27 cellular contexts compared by ENCODE assay signal in the genomic region with DNA sequence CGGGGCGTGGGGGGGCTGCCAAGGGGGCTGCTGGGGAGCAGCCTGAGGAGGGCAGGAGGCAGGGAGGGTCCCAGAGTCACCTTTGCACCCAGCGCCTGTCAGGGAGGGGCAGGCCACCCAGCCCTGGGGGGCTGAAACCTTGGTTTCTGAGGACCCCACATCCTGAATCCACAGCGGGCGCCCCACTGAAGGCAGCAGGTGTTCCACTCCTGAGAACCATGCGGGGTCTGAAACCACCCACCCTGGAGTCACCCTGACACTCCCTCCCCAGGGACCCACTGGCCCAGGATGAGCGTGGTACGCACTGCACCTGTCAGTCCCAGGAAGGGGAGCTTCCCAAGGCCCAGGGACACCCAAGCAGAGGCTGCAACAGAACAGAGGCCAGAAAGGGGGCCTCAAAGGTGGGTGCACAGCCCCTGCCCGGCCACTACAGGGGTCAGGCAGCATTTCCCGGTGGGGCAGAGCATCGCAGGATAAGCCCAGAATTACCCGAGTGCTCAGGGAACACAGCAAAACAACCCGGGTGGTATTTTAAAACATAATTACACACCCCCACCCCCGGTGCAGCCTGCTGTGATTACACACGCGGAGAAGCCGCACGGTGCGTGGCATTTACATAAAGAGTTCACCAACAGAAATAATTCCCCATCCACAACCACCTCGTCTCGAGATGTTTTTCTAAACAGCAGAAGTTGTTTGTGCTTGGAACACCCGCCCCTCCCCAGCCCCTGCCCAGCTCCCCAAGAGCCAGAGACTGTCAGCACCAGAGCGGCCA. TPM values are rescaled to one million over a fixed set of nuclear protein-coding genes. Genes with fewer than 3 reads are reported as not detected.
DNase-seq lines count a peak whose midpoint lies in the region; ATAC-seq and TF ChIP-seq lines count a peak whose summit lies in the region.
"Had no signal": no experiment of that assay in that cellular context is flagged by ENCODE, and none has a peak within 500 bp of the region (broad histone marks: within the 10 kb centered on the region; RNA-seq: fewer than 3 reads in every experiment).

No MANE protein-coding gene starts in this region.

- intact Hi-C loops in Right ventricle myocardium inferior (cut with DNase I) (no loop called here), Right ventricle myocardium superior (cut with DNase I) (no loop called here), sigmoid colon (cut with DNase I) (no loop called here)

- DNase-seq in Right ventricle myocardium inferior (ENCODE audit: missing footprints) (peak; percentile 62), Right ventricle myocardium superior (no peak), endodermal cell (peak; percentile 37), sigmoid colon (peak; percentile 47), activated gamma-delta T cell treated with Interleukin-2 at 50 U/mL for 16 hours (no peak), NCI-H128 (lab: John Stamatoyannopoulos, UW; ENCODE audit: unreplicated experiment) (no peak), AG08396 (ENCODE audit: low spot score) (no peak)
- DNase-seq: activated CD4-positive, alpha-beta T cell treated with anti-CD3 and anti-CD28 coated beads for 4 hours; activated T-cell treated with anti-CD3 and anti-CD28 coated beads, Interleukin-2, amount 50 U/mL, for 48 hours; midbrain; naive B cell; NCI-H1930; NCI-H524 treated with DMSO at 0.1 percent for 48 hours; nucleus accumbens; SIG-M5; stimulated activated naive B cell treated with anti-CD40 and anti-IgM and Interleukin-4, amounts not matched to agents 10 μg/mL and 1 μg/mL and 100 μg/mL, for 72 hours; substantia nigra; SW 1271 had no signal

- CTCF ChIA-PET in HEK293 (lab: Yijun Ruan, JAX), result no interaction called here

- H3K36me3 ChIP-seq in HEK293 (ENCODE audit: control insufficient read depth in 2 of 2, insufficient read depth in 1 of 2, low read length in 2 of 2), result peaks cover 0 to 16% of the 10 kb centered on the region in 2 experiments; a peak in 1 of 3 replicates
- H3K36me3 ChIP-seq in endodermal cell (ENCODE audit: control insufficient read depth, insufficient read depth, low read length), result no peaks in the 10 kb centered on the region
- peaks cover 0 to 37% (median 7%) of the 10 kb centered on the region in 4 donors for H3K36me3 ChIP-seq in sigmoid colon

- no peak for TF ChIP-seq CTCF in HEK293 (tag by site-specific recombination; IDR thresholded peaks at IDR 0.05)
- TF ChIP-seq CTCF in endodermal cell (conservative IDR thresholded peaks at IDR 0.05), result no peak
- TF ChIP-seq CTCF in sigmoid colon (IDR thresholded peaks at IDR 0.05), result no peak

- no peaks in the 10 kb centered on the region for H3K9me3 Mint-ChIP-seq in endodermal cell
- H3K9me3 Mint-ChIP-seq: central memory CD8-positive, alpha-beta T cell; dendritic cell treated with granulocyte-macrophage colony-stimulating factor and Interleukin-4, amounts not matched to agents 40 ng/mL and 50 ng/mL, for 4 days; GM23338; naive B cell had no signal

- POLR2A ChIA-PET in HEK293 (lab: Yijun Ruan, JAX), result interaction anchor here (1.3 kb wide), 1 partner anchor 26 kb away, joined by 3 read pairs; no protein-coding TSS in a partner anchor

- H3K27me3 ChIP-seq in endodermal cell (ENCODE audit: control insufficient read depth, insufficient read depth, low read length, poor library complexity, severe bottlenecking) (no peaks in the 10 kb centered on the region), sigmoid colon (no peaks in the 10 kb centered on the region)
- H3K27me3 ChIP-seq: upper lobe of left lung had no signal

- H3K4me3 Mint-ChIP-seq in endodermal cell, result no peak overlapping the region
- H3K4me3 Mint-ChIP-seq: central memory CD8-positive, alpha-beta T cell; dendritic cell treated with granulocyte-macrophage colony-stimulating factor and Interleukin-4, amounts not matched to agents 40 ng/mL and 50 ng/mL, for 4 days; GM23338; naive B cell; stimulated activated naive B cell treated with anti-CD40 and anti-IgM and Interleukin-4, amounts not matched to agents 10 μg/mL and 1 μg/mL and 100 μg/mL, for 72 hours had no signal

- H3K9me3 ChIP-seq in HEK293 (ENCODE audit: control insufficient read depth, insufficient read depth, low read depth, low read length) (no peaks in the 10 kb centered on the region), endodermal cell (ENCODE audit: control insufficient read depth, low read length) (no peaks in the 10 kb centered on the region), sigmoid colon (no peaks in the 10 kb centered on the region)
- H3K9me3 ChIP-seq: Caco-2, upper lobe of left lung had no signal

- H3K27me3 Mint-ChIP-seq in endodermal cell (ENCODE audit: insufficient read depth), result peaks cover 4% of the 10 kb centered on the region
- H3K27me3 Mint-ChIP-seq: central memory CD8-positive, alpha-beta T cell; dendritic cell treated with granulocyte-macrophage colony-stimulating factor and Interleukin-4, amounts not matched to agents 40 ng/mL and 50 ng/mL, for 4 days had no signal

- H3K27ac Mint-ChIP-seq in endodermal cell, result no peak overlapping the region
- H3K27ac Mint-ChIP-seq: dendritic cell treated with granulocyte-macrophage colony-stimulating factor and Interleukin-4, amounts not matched to agents 40 ng/mL and 50 ng/mL, for 4 days; GM23338; naive B cell; stimulated activated naive B cell treated with anti-CD40 and anti-IgM and Interleukin-4, amounts not matched to agents 10 μg/mL and 1 μg/mL and 100 μg/mL, for 72 hours had no signal

- TF ChIP-seq EP300 in sigmoid colon (IDR thresholded peaks at IDR 0.05), result no peak

- no peaks in the 10 kb centered on the region for H3K4me1 ChIP-seq in HEK293 (ENCODE audit: control insufficient read depth, insufficient read depth, low read length)
- H3K4me1 ChIP-seq in endodermal cell (ENCODE audit: control insufficient read depth, insufficient read depth, low read length), result no peaks in the 10 kb centered on the region
- peaks cover 0 to 54% (median 41%) of the 10 kb centered on the region in 4 donors for H3K4me1 ChIP-seq in sigmoid colon

- WGBS in endodermal cell (ENCODE audit: insufficient coverage in 1 of 2, insufficient read length in 1 of 2), 2 experiments, result 87 to 89% methylated on average over 16 to 23 of the region's 23 CpGs
- 86 to 87% methylated on average over 23 of the region's 23 CpGs for WGBS in sigmoid colon, 2 donors

- H3K36me3 Mint-ChIP-seq in endodermal cell (ENCODE audit: low read depth), result peaks cover 8% of the 10 kb centered on the region
- H3K36me3 Mint-ChIP-seq: naive B cell; stimulated activated naive B cell treated with anti-CD40 and anti-IgM and Interleukin-4, amounts not matched to agents 10 μg/mL and 1 μg/mL and 100 μg/mL, for 72 hours had no signal

- H3K4me1 Mint-ChIP-seq in endodermal cell, result no peaks in the 10 kb centered on the region
- H3K4me1 Mint-ChIP-seq: stimulated activated naive B cell treated with anti-CD40 and anti-IgM and Interleukin-4, amounts not matched to agents 10 μg/mL and 1 μg/mL and 100 μg/mL, for 72 hours had no signal

- ATAC-seq in Right ventricle myocardium inferior, result no peak
- no peak for ATAC-seq in Right ventricle myocardium superior (ENCODE audit: poor library complexity)
- ATAC-seq: Panc1; stimulated activated naive B cell treated with anti-CD40 and anti-IgM and Interleukin-4, amounts not matched to agents 10 μg/mL and 1 μg/mL and 100 μg/mL, for 72 hours had no signal

- H3K27ac ChIP-seq in HEK293 (ENCODE audit: extremely low read depth, low read depth, low read length) (no peak overlapping the region), endodermal cell (ENCODE audit: low read depth, low read length) (no peak overlapping the region), sigmoid colon (no peak overlapping the region)
- H3K27ac ChIP-seq: C4-2B, VCaP had no signal

- H3K9ac ChIP-seq in endodermal cell (ENCODE audit: extremely low read depth, low read length, poor library complexity, severe bottlenecking), result no peak overlapping the region

- TF ChIP-seq POLR2A in sigmoid colon (IDR thresholded peaks at IDR 0.05), result no peak

- H3K4me3 ChIP-seq in HEK293 (ENCODE audit: low read depth, low read length) (no peak overlapping the region), endodermal cell (ENCODE audit: low read length) (no peak overlapping the region), sigmoid colon (no peak overlapping the region)
- H3K4me3 ChIP-seq: GM23338, upper lobe of left lung had no signal

TF ChIP-seq in HEK293, 187 proteins besides CTCF, POLR2A, EP300 and RAD21 (continues in another document):
- TF ChIP-seq ZNF394 (tag by site-specific recombination; IDR thresholded peaks at IDR 0.05; ENCODE audit: borderline replicate concordance), result no peak
- TF ChIP-seq ZNF416 (tag by site-specific recombination; IDR thresholded peaks at IDR 0.05), result no peak
- TF ChIP-seq ZNF274 (IDR thresholded peaks at IDR 0.05; ENCODE audit: low read length), result no peak
- TF ChIP-seq ZNF274 (tag by site-specific recombination; IDR thresholded peaks at IDR 0.05; ENCODE audit: borderline replicate concordance), result no peak
- no peak for TF ChIP-seq ZNF140 (tag by site-specific recombination; IDR thresholded peaks at IDR 0.05)
- TF ChIP-seq ZIC2 (tag by site-specific recombination; IDR thresholded peaks at IDR 0.05), result peak; percentile 87
- TF ChIP-seq ZNF133 (tag by site-specific recombination; IDR thresholded peaks at IDR 0.05), result no peak
- no peak for TF ChIP-seq FEZF1 (tag by site-specific recombination; IDR thresholded peaks at IDR 0.05)
- no peak for TF ChIP-seq ZNF544 (tag by site-specific recombination; IDR thresholded peaks at IDR 0.05)
- TF ChIP-seq GLIS1 (tag by site-specific recombination; IDR thresholded peaks at IDR 0.05), result peak; percentile 27; the same call in 1 of the 2 replicates
- TF ChIP-seq GFI1B (tag by site-specific recombination; IDR thresholded peaks at IDR 0.05), result no peak
- TF ChIP-seq ZNF449 (tag by site-specific recombination; IDR thresholded peaks at IDR 0.05), result no peak

RNA-seq across cellular contexts. Expression of gene UBAC1, which starts 57.3 kb away (rescaled TPM):
- total RNA-seq in Right ventricle myocardium inferior (119 TPM), Right ventricle myocardium superior (107 TPM), endodermal cell (10 to 100 TPM; 47.9 to 48.4 TPM), sigmoid colon (10 to 100 TPM; 57.4 to 80.9 (median 67.3) TPM)
- 43.3 TPM for polyA plus RNA-seq in endodermal cell (2013, experiment 1 of 2)
- polyA plus RNA-seq in endodermal cell (2013, experiment 2 of 2), result 38.8 TPM
- 10 to 100 TPM; 60.8 to 76.3 (median 71.8) TPM for polyA plus RNA-seq in sigmoid colon

Comparison
In these comparisons a context has a peak if more than half of its experiments do, and no peak if none do; other contexts are left out.
1. DNase-seq: peak in Right ventricle myocardium inferior (single experiment), endodermal cell (single experiment) and sigmoid colon (single experiment); none in Right ventricle myocardium superior (single experiment), activated gamma-delta T cell treated with Interleukin-2 at 50 U/mL for 16 hours (single experiment), NCI-H128 (single experiment) and AG08396 (single experiment).